7 cellular contexts compared by ENCODE assay signal in the genomic region with DNA sequence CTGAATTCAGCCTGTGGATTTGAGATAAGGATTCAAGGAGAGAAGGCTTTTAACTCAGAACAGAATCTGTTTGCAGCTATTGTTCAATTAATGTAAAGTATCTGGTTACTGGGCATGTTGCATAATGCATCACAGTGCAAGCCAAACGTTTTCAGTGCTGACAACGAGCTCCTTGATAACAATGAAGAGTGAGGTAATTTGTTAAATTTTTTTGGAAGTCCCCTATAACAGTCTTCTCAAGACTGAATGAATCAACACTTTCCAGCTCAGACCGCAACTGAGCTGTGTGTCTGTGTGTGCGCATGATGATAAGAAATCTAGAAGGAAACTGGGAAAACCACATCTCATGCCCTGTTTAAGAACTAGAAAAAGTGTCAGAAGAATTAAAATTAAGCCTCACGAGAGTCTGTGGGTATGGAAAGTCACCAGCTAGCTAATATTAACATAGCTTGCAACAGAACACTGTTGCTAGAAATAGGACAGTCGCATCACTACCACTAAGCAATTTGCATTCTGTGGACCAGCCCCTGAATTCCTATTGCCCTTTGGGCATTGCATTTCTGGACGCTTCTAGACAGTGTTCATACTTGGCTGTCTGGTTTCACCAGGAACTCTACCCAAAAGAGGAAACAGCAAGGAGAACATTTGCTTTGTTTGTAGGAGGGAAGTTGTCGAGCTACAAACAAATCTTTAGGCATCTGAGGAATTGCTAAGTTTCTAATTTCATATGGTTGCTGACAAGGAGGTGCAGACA. TPM values are rescaled to one million over a fixed set of nuclear protein-coding genes. Genes with fewer than 3 reads are reported as not detected.
DNase-seq lines count a peak whose midpoint lies in the region; ATAC-seq lines count a peak whose summit lies in the region.

No MANE protein-coding gene starts in this region.

- peaks cover 20% of the 10 kb centered on the region for H3K4me1 Mint-ChIP-seq in activated CD8-positive, alpha-beta T cell treated with anti-CD3 and anti-CD28 coated beads, Interleukin-2, amount 10 ng/mL, durations not matched to agents 7 days and 5 days (ENCODE audit: low read depth)

- no peaks in the 10 kb centered on the region for H3K36me3 Mint-ChIP-seq in activated CD8-positive, alpha-beta T cell treated with anti-CD3 and anti-CD28 coated beads, Interleukin-2, amount 10 ng/mL, durations not matched to agents 7 days and 5 days (ENCODE audit: low read depth)

- no peak overlapping the region for H3K4me3 Mint-ChIP-seq in activated CD8-positive, alpha-beta T cell treated with anti-CD3 and anti-CD28 coated beads, Interleukin-2, amount 10 ng/mL, durations not matched to agents 7 days and 5 days

- H3K9me3 Mint-ChIP-seq in activated CD8-positive, alpha-beta T cell treated with anti-CD3 and anti-CD28 coated beads, Interleukin-2, amount 10 ng/mL, durations not matched to agents 7 days and 5 days (ENCODE audit: insufficient read depth), result no peaks in the 10 kb centered on the region

- POLR2A ChIA-PET in activated CD8-positive, alpha-beta T cell treated with anti-CD3 and anti-CD28 coated beads, Interleukin-2, amount 10 ng/mL, durations not matched to agents 7 days and 5 days (lab: Charles Lee), result interaction anchor here (0.7 to 6.7 kb wide), 4 partner anchors 18 to 1862 kb away, joined by 3 to 58 read pairs (median 3); a partner anchor contains a TSS

- ATAC-seq in GM18873 (IDR thresholded peaks at IDR 0.05; ENCODE audit: low FRiP score, unreplicated experiment), result peak; percentile 79
- peak; percentile 74 for ATAC-seq in HG02938 (IDR thresholded peaks at IDR 0.05; ENCODE audit: unreplicated experiment)
- ATAC-seq in activated CD8-positive, alpha-beta T cell treated with anti-CD3 and anti-CD28 coated beads, Interleukin-2, amount 10 ng/mL, durations not matched to agents 7 days and 5 days, result peak; percentile 88

- DNase-seq in NCI-H2107 treated with DMSO at 0.1 percent for 48 hours (lab: John Stamatoyannopoulos, UW; ENCODE audit: unreplicated experiment) (peak; percentile 99), foreskin melanocyte (peak; percentile 88), EL (no peak)
- DNase-seq in activated CD8-positive, alpha-beta T cell treated with anti-CD3 and anti-CD28 coated beads, Interleukin-2, amount 10 ng/mL, durations not matched to agents 7 days and 5 days, result peak; percentile 45
- DNase-seq in stimulated activated CD4-positive, alpha-beta T cell treated with anti-CD3 and anti-CD28 coated beads, Interleukin-15, amount 100 ng/mL, for 48 hours (ENCODE audit: low read depth in 2 of 2), result peak; percentile 26 to 31

- peaks cover 11% of the 10 kb centered on the region for H3K27me3 Mint-ChIP-seq in activated CD8-positive, alpha-beta T cell treated with anti-CD3 and anti-CD28 coated beads, Interleukin-2, amount 10 ng/mL, durations not matched to agents 7 days and 5 days (ENCODE audit: low read depth)

- no peak overlapping the region for H3K27ac Mint-ChIP-seq in activated CD8-positive, alpha-beta T cell treated with anti-CD3 and anti-CD28 coated beads, Interleukin-2, amount 10 ng/mL, durations not matched to agents 7 days and 5 days

- CTCF ChIA-PET in activated CD8-positive, alpha-beta T cell treated with anti-CD3 and anti-CD28 coated beads, Interleukin-2, amount 10 ng/mL, durations not matched to agents 7 days and 5 days (lab: Charles Lee), result interaction anchor here (1.0 to 4.6 kb wide), 5 partner anchors 9 to 114 kb away, joined by 4 to 62 read pairs (median 5); a partner anchor contains a TSS

RNA-seq across cellular contexts. Expression of a gene that starts 43.7 kb away (rescaled TPM):
- total RNA-seq in activated CD8-positive, alpha-beta T cell treated with anti-CD3 and anti-CD28 coated beads, Interleukin-2, amount 10 ng/mL, durations not matched to agents 7 days and 5 days, result 10 to 100 TPM; 45.5 to 52.7 TPM
